9 cellular contexts compared by ENCODE assay signal in the genomic region with DNA sequence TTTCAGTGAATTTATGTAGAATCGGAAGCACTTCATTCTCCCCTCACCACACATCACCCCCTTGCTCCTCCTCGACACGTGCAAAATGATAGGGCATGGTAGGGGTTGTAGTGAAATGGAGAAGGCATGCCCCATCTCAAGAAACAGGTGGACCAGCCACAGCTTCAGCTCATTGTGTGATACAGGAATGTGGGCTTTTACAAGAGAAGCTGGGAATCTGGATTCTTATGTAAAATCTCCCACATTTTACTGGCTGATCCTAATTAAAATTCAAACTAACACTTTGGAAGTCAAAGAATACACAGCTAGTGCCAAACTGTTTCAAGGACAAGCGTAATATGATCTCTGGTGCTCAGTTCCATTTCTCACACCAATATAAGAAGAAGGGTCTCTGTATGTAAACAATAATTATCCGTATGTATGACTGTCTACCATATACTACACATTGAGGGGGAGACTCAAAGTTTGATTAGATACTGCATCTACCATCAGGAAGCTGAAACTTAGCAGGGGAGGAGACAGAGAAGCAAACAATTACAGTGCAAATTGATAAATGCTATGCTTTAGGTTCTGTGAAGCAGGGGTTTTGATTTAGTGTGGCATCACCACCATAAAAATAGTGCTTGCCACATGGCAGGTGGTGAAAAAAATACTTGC. TPM values are rescaled to one million over a fixed set of nuclear protein-coding genes. Genes with fewer than 3 reads are reported as not detected.
A peak's percentile ranks its signal among the peaks of the same experiment; 100 is the strongest.
DNase-seq lines count a peak whose midpoint lies in the region; ATAC-seq and TF ChIP-seq lines count a peak whose summit lies in the region.
"Had no signal": no experiment of that assay in that cellular context is flagged by ENCODE, and none has a peak within 500 bp of the region (broad histone marks: within the 10 kb centered on the region; RNA-seq: fewer than 3 reads in every experiment).

No MANE protein-coding gene starts in this region.

- no peaks in the 10 kb centered on the region for H3K9me3 ChIP-seq in gastrocnemius medialis

- H3K27me3 Mint-ChIP-seq in activated T-cell treated with anti-CD3 and anti-CD28 coated beads, Interleukin-2, amount 50 U/mL, for 4 hours (ENCODE audit: low read depth) = no peaks in the 10 kb centered on the region
- H3K27me3 Mint-ChIP-seq in stimulated activated memory B cell treated with anti-CD40 and anti-IgM and Interleukin-4, amounts not matched to agents 10 μg/mL and 1 μg/mL and 100 μg/mL, for 72 hours = no peaks in the 10 kb centered on the region
- H3K27me3 Mint-ChIP-seq in mesothelial cell of epicardium (ENCODE audit: low read depth) = peaks cover 6% of the 10 kb centered on the region

- no peak for DNase-seq in activated T-cell treated with anti-CD3 and anti-CD28 coated beads, Interleukin-2, amount 50 U/mL, for 4 hours
- DNase-seq in activated T-cell treated with anti-CD3 and anti-CD28 coated beads for 4 hours = no peak
- no peak for DNase-seq in brain microvascular endothelial cell
- DNase-seq in mesothelial cell of epicardium (ENCODE audit: low spot score in 2 of 2, unreplicated experiment in 2 of 2) = no peak
- no peak for DNase-seq in gastrocnemius medialis
- DNase-seq in NCI-H146 treated with DMSO at 0.1 percent for 48 hours (lab: John Stamatoyannopoulos, UW; ENCODE audit: unreplicated experiment) = no peak
- DNase-seq: DMS79 had no signal

- peaks cover 6% of the 10 kb centered on the region for H3K36me3 Mint-ChIP-seq in activated T-cell treated with anti-CD3 and anti-CD28 coated beads, Interleukin-2, amount 50 U/mL, for 4 hours (ENCODE audit: insufficient read depth)
- peaks cover 8% of the 10 kb centered on the region for H3K36me3 Mint-ChIP-seq in stimulated activated memory B cell treated with anti-CD40 and anti-IgM and Interleukin-4, amounts not matched to agents 10 μg/mL and 1 μg/mL and 100 μg/mL, for 72 hours
- H3K36me3 Mint-ChIP-seq in mesothelial cell of epicardium = no peaks in the 10 kb centered on the region

- TF ChIP-seq CTCF in brain microvascular endothelial cell (IDR thresholded peaks at IDR 0.05; ENCODE audit: low read depth, low read length, missing control alignments) = no peak
- no peak for TF ChIP-seq CTCF in mesothelial cell of epicardium (IDR thresholded peaks at IDR 0.05; ENCODE audit: unreplicated experiment)
- TF ChIP-seq CTCF in gastrocnemius medialis (IDR thresholded peaks at IDR 0.05 in 4 of 5, conservative IDR thresholded peaks at IDR 0.05 in 1 of 5) = no peak

- peak overlapping the region; percentile 65 for H3K4me3 Mint-ChIP-seq in activated T-cell treated with anti-CD3 and anti-CD28 coated beads, Interleukin-2, amount 50 U/mL, for 4 hours
- H3K4me3 Mint-ChIP-seq in stimulated activated memory B cell treated with anti-CD40 and anti-IgM and Interleukin-4, amounts not matched to agents 10 μg/mL and 1 μg/mL and 100 μg/mL, for 72 hours = peak overlapping the region; percentile 27
- no peak overlapping the region for H3K4me3 Mint-ChIP-seq in mesothelial cell of epicardium

- H3K36me3 ChIP-seq in brain microvascular endothelial cell (replicated peaks) = no peaks in the 10 kb centered on the region
- no peaks in the 10 kb centered on the region for H3K36me3 ChIP-seq in gastrocnemius medialis

- intact Hi-C loops in gastrocnemius medialis (cut with DNase I; ENCODE audit: low total_unique reads) = no loop called here

- peak overlapping the region; percentile 57 for H3K27ac Mint-ChIP-seq in stimulated activated memory B cell treated with anti-CD40 and anti-IgM and Interleukin-4, amounts not matched to agents 10 μg/mL and 1 μg/mL and 100 μg/mL, for 72 hours
- H3K27ac Mint-ChIP-seq in mesothelial cell of epicardium = no peak overlapping the region

- no peak for TF ChIP-seq POLR2A in gastrocnemius medialis (IDR thresholded peaks at IDR 0.05)

- ATAC-seq in activated T-cell treated with anti-CD3 and anti-CD28 coated beads, Interleukin-2, amount 50 U/mL, for 4 hours = peak in 1 of 2 donors; percentile 2
- ATAC-seq in HG03280 (IDR thresholded peaks at IDR 0.05; ENCODE audit: unreplicated experiment) = peak; percentile 9
- no peak for ATAC-seq in stimulated activated memory B cell treated with anti-CD40 and anti-IgM and Interleukin-4, amounts not matched to agents 10 μg/mL and 1 μg/mL and 100 μg/mL, for 72 hours
- ATAC-seq in gastrocnemius medialis = no peak

- H3K4me3 ChIP-seq in brain microvascular endothelial cell (ENCODE audit: low read depth, low read length) = no peak overlapping the region
- peak overlapping the region in 1 of 4 donors; percentile 42 for H3K4me3 ChIP-seq in gastrocnemius medialis

- H3K27ac ChIP-seq in brain microvascular endothelial cell (peak overlapping the region; percentile 68), gastrocnemius medialis (no peak overlapping the region)

- H3K27me3 ChIP-seq in brain microvascular endothelial cell (replicated peaks) = no peaks in the 10 kb centered on the region
- H3K27me3 ChIP-seq in gastrocnemius medialis = no peaks in the 10 kb centered on the region

- peaks cover 6% of the 10 kb centered on the region for H3K9me3 Mint-ChIP-seq in activated T-cell treated with anti-CD3 and anti-CD28 coated beads, Interleukin-2, amount 50 U/mL, for 4 hours
- H3K9me3 Mint-ChIP-seq in stimulated activated memory B cell treated with anti-CD40 and anti-IgM and Interleukin-4, amounts not matched to agents 10 μg/mL and 1 μg/mL and 100 μg/mL, for 72 hours = no peaks in the 10 kb centered on the region
- no peaks in the 10 kb centered on the region for H3K9me3 Mint-ChIP-seq in mesothelial cell of epicardium

- in situ Hi-C loops in brain microvascular endothelial cell (cut with HindIII; ENCODE audit: low pct_ligation_motif_present, low sequenced_read_pairs) (no loop called here), gastrocnemius medialis (cut with MboI; ENCODE audit: low sequenced_read_pairs in 4 of 4) (no loop called here)

- peaks cover 25% of the 10 kb centered on the region for H3K4me1 Mint-ChIP-seq in activated T-cell treated with anti-CD3 and anti-CD28 coated beads, Interleukin-2, amount 50 U/mL, for 4 hours (ENCODE audit: low read depth)
- peaks cover 19% of the 10 kb centered on the region for H3K4me1 Mint-ChIP-seq in stimulated activated memory B cell treated with anti-CD40 and anti-IgM and Interleukin-4, amounts not matched to agents 10 μg/mL and 1 μg/mL and 100 μg/mL, for 72 hours
- no peaks in the 10 kb centered on the region for H3K4me1 Mint-ChIP-seq in mesothelial cell of epicardium

- H3K4me1 ChIP-seq in gastrocnemius medialis = peaks cover 3 to 15% of the 10 kb centered on the region in 2 donors

RNA-seq across cellular contexts. Expression of a gene that starts 24.3 kb away (rescaled TPM):
- 1 to 10 TPM; 1.6 to 3.0 (median 1.6) TPM for total RNA-seq in activated T-cell treated with anti-CD3 and anti-CD28 coated beads, Interleukin-2, amount 50 U/mL, for 4 hours
- 0.25 to 0.58 TPM (median 0.27 TPM) in 3 replicates for total RNA-seq in mesothelial cell of epicardium
- 10 to 100 TPM; 34.0 to 57.4 (median 44.8) TPM for total RNA-seq in gastrocnemius medialis

Comparison
In these comparisons a context has a peak if more than half of its experiments do, and no peak if none do; other contexts are left out.
1. RNA of a gene that starts 24.3 kb away (total RNA-seq): 34.0 to 57.4 TPM in gastrocnemius medialis; 1.6 to 3.0 TPM in activated T-cell treated with anti-CD3 and anti-CD28 coated beads, Interleukin-2, amount 50 U/mL, for 4 hours and 0.25 to 0.58 TPM in mesothelial cell of epicardium; every median in the first group is over 4 times any median in the second.